23 cellular contexts compared by ENCODE assay signal in genomic region chr1:108553910-108554309, GRCh38.
"Had no signal": no experiment of that assay in that cellular context is flagged by ENCODE, and none has a peak within 500 bp of the region (broad histone marks: within the 10 kb centered on the region; RNA-seq: fewer than 3 reads in every experiment).

No MANE protein-coding gene starts in this region.

- ATAC-seq: activated CD4-positive, CD25-positive, alpha-beta regulatory T cell treated with anti-CD3 and anti-CD28 coated beads, Interleukin-2, amount 50 U/mL, for 24 hours; activated CD8-positive, alpha-beta T cell treated with anti-CD3 and anti-CD28 coated beads for 36 hours; activated naive CD8-positive, alpha-beta T cell treated with anti-CD3 and anti-CD28 coated beads, Interleukin-2, amount 50 U/mL, for 24 hours; activated T-cell treated with anti-CD3 and anti-CD28 coated beads, Interleukin-2, amount 50 U/mL, for 4 hours; activated T-helper 17 cell treated with anti-CD3 and anti-CD28 coated beads, Interleukin-2, amount 50 U/mL, for 72 hours had no signal

- DNase-seq: activated B cell treated with CpG ODN at 0.5 μM for 24 hours; activated CD4-positive, alpha-beta T cell treated with anti-CD3 and anti-CD28 coated beads for 48 hours; activated CD4-positive, alpha-beta T cell treated with anti-CD3 and anti-CD28 coated beads, Interleukin-2, amount 50 U/mL, for 1 hour; activated CD4-positive, alpha-beta T cell treated with anti-CD3 and anti-CD28 coated beads, Interleukin-2, amount 50 U/mL, for 48 hours; activated CD8-positive, alpha-beta memory T cell treated with anti-CD3 and anti-CD28 coated beads for 24 hours; activated CD8-positive, alpha-beta T cell treated with anti-CD3 and anti-CD28 coated beads for 36 hours; activated effector memory CD4-positive, alpha-beta T cell treated with Interleukin-2 at 50 U/mL for 16 hours; activated gamma-delta T cell treated with Interleukin-2 at 50 U/mL for 16 hours; activated naive CD4-positive, alpha-beta T cell treated with anti-CD3 and anti-CD28 coated beads, Interleukin-2, amount 50 U/mL, for 16 hours; activated naive CD4-positive, alpha-beta T cell treated with Interleukin-2 at 50 U/mL for 16 hours; activated naive CD8-positive, alpha-beta T cell treated with anti-CD3 and anti-CD28 coated beads for 36 hours; activated naive CD8-positive, alpha-beta T cell treated with anti-CD3 and anti-CD28 coated beads, Interleukin-2, amount 50 U/mL, for 24 hours; activated T-cell treated with anti-CD3 and anti-CD28 coated beads, Interleukin-2, amount 50 U/mL, for 4 hours; adrenal gland; central memory CD4-positive, alpha-beta T cell; cerebellar nuclear complex; colonic mucosa; effector CD8-positive, alpha-beta T cell; esophagus squamous epithelium; head of caudate nucleus; T-helper 2 cell had no signal
